19 cellular contexts compared by ENCODE assay signal in the genomic region with DNA sequence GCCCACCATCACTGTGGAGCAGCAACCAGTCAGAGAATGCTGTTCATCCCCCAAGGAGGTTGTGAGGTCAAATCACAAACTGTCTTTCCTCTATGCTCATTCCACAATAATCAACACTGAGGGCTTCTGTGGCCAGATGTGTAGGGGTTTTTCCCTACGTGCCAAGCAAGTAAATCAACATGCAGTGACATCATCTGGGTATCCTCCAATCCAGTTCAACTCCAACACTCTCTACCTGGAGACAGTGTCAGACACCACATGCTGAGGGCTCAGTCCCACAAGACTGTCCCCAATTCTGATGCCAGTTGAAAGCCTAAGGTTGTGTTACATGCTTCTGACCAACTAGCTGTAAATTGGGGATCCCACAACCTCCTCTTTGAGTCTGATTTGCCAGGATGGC. TPM values are rescaled to one million over a fixed set of nuclear protein-coding genes. Genes with fewer than 3 reads are reported as not detected.
A peak's percentile ranks its signal among the peaks of the same experiment; 100 is the strongest.
DNase-seq lines count a peak whose midpoint lies in the region; ATAC-seq and TF ChIP-seq lines count a peak whose summit lies in the region.
"Had no signal": no experiment of that assay in that cellular context is flagged by ENCODE, and none has a peak within 500 bp of the region (broad histone marks: within the 10 kb centered on the region; RNA-seq: fewer than 3 reads in every experiment).

No MANE protein-coding gene starts in this region.

- H3K27ac ChIP-seq in IMR-90 (ENCODE audit: insufficient read depth, low read length) (no peak overlapping the region), endodermal cell (ENCODE audit: low read depth, low read length) (no peak overlapping the region), mesendoderm (ENCODE audit: low read depth, low read length) (no peak overlapping the region), adrenal gland (no peak overlapping the region)
- H3K27ac ChIP-seq: SK-N-MC had no signal

- TF ChIP-seq CTCF in IMR-90 (conservative IDR thresholded peaks at IDR 0.05; ENCODE audit: low read depth, low read length) (no peak), endodermal cell (conservative IDR thresholded peaks at IDR 0.05) (no peak), HFFc6 (IDR thresholded peaks at IDR 0.05) (no peak), adrenal gland (IDR thresholded peaks at IDR 0.05) (no peak)

- H2BK120ac ChIP-seq in IMR-90 (ENCODE audit: low read depth, low read length), result no peak overlapping the region
- no peak overlapping the region for H2BK120ac ChIP-seq in mesendoderm (ENCODE audit: low read depth, low read length)

- no peaks in the 10 kb centered on the region for H4K20me1 ChIP-seq in IMR-90 (ENCODE audit: insufficient read depth, low read length)

- H3K27me3 Mint-ChIP-seq in endodermal cell (ENCODE audit: insufficient read depth) (no peaks in the 10 kb centered on the region), HFFc6 (ENCODE audit: insufficient read depth) (peaks cover 13% of the 10 kb centered on the region)

- H4K5ac ChIP-seq in IMR-90 (ENCODE audit: low read depth, low read length) (no peak overlapping the region), mesendoderm (ENCODE audit: low read length) (no peak overlapping the region)

- CTCF ChIA-PET in IMR-90 (lab: Yijun Ruan, JAX), result no interaction called here

- H3K4me2 ChIP-seq in IMR-90 (ENCODE audit: low read depth, low read length), result no peak overlapping the region
- H3K4me2 ChIP-seq in mesendoderm (ENCODE audit: low read length), result no peak overlapping the region

- H3K36me3 ChIP-seq in IMR-90 (ENCODE audit: control insufficient read depth, insufficient read depth, low read length) (no peaks in the 10 kb centered on the region), endodermal cell (ENCODE audit: control insufficient read depth, insufficient read depth, low read length) (no peaks in the 10 kb centered on the region), mesendoderm (ENCODE audit: control insufficient read depth, insufficient read depth, low read length) (no peaks in the 10 kb centered on the region), adrenal gland (replicated peaks in 1 of 2) (no peaks in the 10 kb centered on the region)

- H3K4me3 Mint-ChIP-seq in endodermal cell, result no peak overlapping the region
- H3K4me3 Mint-ChIP-seq in HFFc6, result no peak overlapping the region
- H3K4me3 Mint-ChIP-seq: CD8-positive, alpha-beta memory T cell had no signal

- no peak overlapping the region for H3K4me3 ChIP-seq in IMR-90 (ENCODE audit: insufficient read depth, low read depth, low read length)
- no peak overlapping the region for H3K4me3 ChIP-seq in endodermal cell (ENCODE audit: low read length)
- no peak overlapping the region for H3K4me3 ChIP-seq in mesendoderm (ENCODE audit: low read length)
- H3K4me3 ChIP-seq in adrenal gland, result no peak overlapping the region
- H3K4me3 ChIP-seq: SK-N-MC had no signal

- H2AK9ac ChIP-seq in IMR-90 (replicated peaks; ENCODE audit: low read depth, low read length, poor library complexity), result no peak overlapping the region

- in situ Hi-C loops in IMR-90 (cut with MboI; ENCODE audit: low sequenced_read_pairs), result no loop called here

- no peak for TF ChIP-seq RAD21 in IMR-90 (IDR thresholded peaks at IDR 0.05; ENCODE audit: low read length)

- H3K27ac Mint-ChIP-seq in endodermal cell, result no peak overlapping the region
- H3K27ac Mint-ChIP-seq in HFFc6, result no peak overlapping the region
- H3K27ac Mint-ChIP-seq: CD8-positive, alpha-beta memory T cell had no signal

- H3K9me3 ChIP-seq in IMR-90 (ENCODE audit: control insufficient read depth, insufficient read depth, low read length) (no peaks in the 10 kb centered on the region), endodermal cell (ENCODE audit: control insufficient read depth, low read length) (peaks cover 5% of the 10 kb centered on the region), adrenal gland (replicated peaks in 1 of 3) (no peaks in the 10 kb centered on the region)

- no peaks in the 10 kb centered on the region for H3K9me1 ChIP-seq in IMR-90 (ENCODE audit: insufficient read depth, low read length)

- H3K4ac ChIP-seq in IMR-90 (ENCODE audit: low read depth, low read length) (no peak overlapping the region), mesendoderm (ENCODE audit: low read depth, low read length) (no peak overlapping the region)

- H2AK5ac ChIP-seq in IMR-90 (ENCODE audit: low read depth, low read length), result no peak overlapping the region
- no peak overlapping the region for H2AK5ac ChIP-seq in mesendoderm (ENCODE audit: low read length)

- no peak overlapping the region for H2BK20ac ChIP-seq in IMR-90 (ENCODE audit: low read depth, low read length)

- WGBS in IMR-90 (ENCODE audit: extremely low coverage in 2 of 2, insufficient read length in 1 of 2), 2 experiments, result no CpG with 5 or more reads among the region's 1 CpG
- 60 to 87% methylated on average over 1 of the region's 1 CpG for WGBS in endodermal cell (ENCODE audit: insufficient coverage in 1 of 2, insufficient read length in 1 of 2), 2 experiments
- WGBS in mesendoderm (ENCODE audit: extremely low coverage, insufficient coverage, low lambda C conversion rate), result no CpG with 5 or more reads among the region's 1 CpG
- 29 to 67% (median 54%) methylated on average over 1 of the region's 1 CpG for WGBS in adrenal gland, 4 donors

- dilution Hi-C loops in IMR-90 (cut with HindIII; ENCODE audit: low sequenced_read_pairs, unreplicated experiment), result no loop called here

- H3K9me3 Mint-ChIP-seq in endodermal cell (peaks cover 19% of the 10 kb centered on the region), HFFc6 (no peaks in the 10 kb centered on the region; the same call in 1 of the 2 replicates)

- H2BK5ac ChIP-seq in IMR-90 (ENCODE audit: low read depth, low read length, poor library complexity, severe bottlenecking), result no peak overlapping the region
- no peak overlapping the region for H2BK5ac ChIP-seq in mesendoderm (ENCODE audit: low read length)

- no peak overlapping the region for H4K91ac ChIP-seq in IMR-90 (ENCODE audit: insufficient read depth, low read depth, low read length)

- H2BK15ac ChIP-seq in IMR-90 (ENCODE audit: low read depth, low read length), result no peak overlapping the region
- no peak overlapping the region for H2BK15ac ChIP-seq in mesendoderm (replicated peaks; ENCODE audit: low read depth)

- H3K9ac ChIP-seq in IMR-90 (ENCODE audit: low read depth, low read length) (no peak overlapping the region), endodermal cell (ENCODE audit: extremely low read depth, low read length, poor library complexity, severe bottlenecking) (no peak overlapping the region), mesendoderm (ENCODE audit: low read length) (no peak overlapping the region)

- H3K56ac ChIP-seq in IMR-90 (ENCODE audit: extremely low read depth, insufficient read depth, low read length) (no peak overlapping the region), mesendoderm (ENCODE audit: low read length) (peak overlapping the region; percentile 46)

- TF ChIP-seq POLR2A in IMR-90 (IDR thresholded peaks at IDR 0.05; ENCODE audit: low read depth, low read length) (no peak), adrenal gland (IDR thresholded peaks at IDR 0.05) (no peak)

- no peak overlapping the region for H3K14ac ChIP-seq in IMR-90 (replicated peaks; ENCODE audit: low read depth, low read length)

- H3K79me1 ChIP-seq in IMR-90 (ENCODE audit: low read depth in 1 of 2, low read length in 2 of 2), result no peaks in the 10 kb centered on the region
- H3K79me1 ChIP-seq in mesendoderm (ENCODE audit: low read length), result no peaks in the 10 kb centered on the region

- H3K23ac ChIP-seq in IMR-90 (ENCODE audit: low read depth, low read length) (no peak overlapping the region), mesendoderm (ENCODE audit: low read length) (no peak overlapping the region)

- H2AFZ ChIP-seq in IMR-90 (replicated peaks; ENCODE audit: low read length, poor library complexity), result peak overlapping the region; percentile 16

- DNase-seq in EL, result peak; percentile 4
- DNase-seq in IMR-90, result peak; percentile 52
- peak; percentile 66 for DNase-seq in endodermal cell
- DNase-seq in mesendoderm, result peak; percentile 66
- no peak for DNase-seq in HFFc6
- DNase-seq in adrenal gland, result no peak
- DNase-seq: C1 segment of cervical spinal cord; CD8-positive, alpha-beta memory T cell; GDM1; KG1; NCI-H1105 treated with DMSO at 0.1 percent for 48 hours; NCI-H1694; NCI-H2081 treated with DMSO at 0.1 percent for 48 hours; NCI-H446 treated with DMSO at 0.1 percent for 48 hours; OCI-M1; SHP77 had no signal

- H3K4me1 Mint-ChIP-seq in endodermal cell (peaks cover 14% of the 10 kb centered on the region), HFFc6 (ENCODE audit: low read depth) (no peaks in the 10 kb centered on the region)
- H3K4me1 Mint-ChIP-seq: CD8-positive, alpha-beta memory T cell had no signal

- H3K4me1 ChIP-seq in IMR-90 (ENCODE audit: control insufficient read depth, insufficient read depth, low read length) (peaks cover 3% of the 10 kb centered on the region; the same call in 1 of the 2 replicates), endodermal cell (ENCODE audit: control insufficient read depth, insufficient read depth, low read length) (no peaks in the 10 kb centered on the region), mesendoderm (ENCODE audit: control insufficient read depth, low read depth, low read length) (no peaks in the 10 kb centered on the region), adrenal gland (replicated peaks in 1 of 2) (no peaks in the 10 kb centered on the region)

- no TSS peak for BruUV-seq in IMR-90 (replicated peaks; lab: Mats Ljungman, UMichigan)

- H3K18ac ChIP-seq in IMR-90 (ENCODE audit: low read depth, low read length) (no peak overlapping the region), mesendoderm (ENCODE audit: low read length) (no peak overlapping the region)

- H3K27me3 ChIP-seq in IMR-90 (ENCODE audit: control insufficient read depth, insufficient read depth, low read length) (no peaks in the 10 kb centered on the region), endodermal cell (ENCODE audit: control insufficient read depth, insufficient read depth, low read length, poor library complexity, severe bottlenecking) (no peaks in the 10 kb centered on the region), mesendoderm (ENCODE audit: insufficient read depth, low read length, poor library complexity) (no peaks in the 10 kb centered on the region), adrenal gland (no peaks in the 10 kb centered on the region)

- ATAC-seq in IMR-90 (ENCODE audit: low read depth), result no peak
- ATAC-seq in GM19395 (IDR thresholded peaks at IDR 0.05; ENCODE audit: unreplicated experiment), result no peak

- H3K36me3 Mint-ChIP-seq in endodermal cell (ENCODE audit: low read depth) (no peaks in the 10 kb centered on the region), HFFc6 (ENCODE audit: low read depth) (0 out of 2 replicates have a peak, but pooled peaks cover under 1% of the 10 kb centered on the region)
- H3K36me3 Mint-ChIP-seq: CD8-positive, alpha-beta memory T cell had no signal

- no peaks in the 10 kb centered on the region for H3K79me2 ChIP-seq in mesendoderm (ENCODE audit: control insufficient read depth, insufficient read depth, low read length)

- POLR2A ChIA-PET in IMR-90 (lab: Charles Lee; ENCODE audit: unreplicated experiment), result no interaction called here

- intact Hi-C loops in IMR-90 (cut with micrococcal nuclease) (no loop called here), adrenal gland (cut with DNase I) (no loop called here)

- no peak overlapping the region for H4K8ac ChIP-seq in IMR-90 (ENCODE audit: low read depth in 2 of 2, low read length in 2 of 2)
- no peak overlapping the region for H4K8ac ChIP-seq in mesendoderm (ENCODE audit: low read depth, low read length)

RNA-seq across cellular contexts. Expression of gene DMRT1, which starts 57.3 kb away (rescaled TPM):
- under 0.01 TPM in 1 of 2 replicates, not detected in the other for total RNA-seq in IMR-90 (2012; rRNA removed)
- not detected in 2 replicates for polyA plus RNA-seq in IMR-90 (2012; rRNA removed)
- polyA plus RNA-seq in IMR-90 (2012; cell fraction: cytosol; rRNA removed), result not detected in 2 replicates
- not detected in 2 replicates for polyA plus RNA-seq in IMR-90 (2012; cell fraction: nucleus; rRNA removed; ENCODE audit: low replicate concordance)
- not detected for total RNA-seq in endodermal cell
- not detected for polyA plus RNA-seq in endodermal cell (2013, experiment 1 of 2)
- not detected for polyA plus RNA-seq in endodermal cell (2013, experiment 2 of 2)
- polyA plus RNA-seq in mesendoderm (2013, experiment 1 of 2), result 0.81 TPM
- 0.99 TPM for polyA plus RNA-seq in mesendoderm (2013, experiment 2 of 2)
- not detected for total RNA-seq in HFFc6 (2021; fragmentation: NEBNext Ultra II Directional; extraction: Animal tissue kit (Norgen Biotek cat#: 25700))
- total RNA-seq in adrenal gland, result 1 to 10 TPM in 1 of 8 donors, not detected in 7; 9.2 TPM
- not detected for polyA plus RNA-seq in adrenal gland
- total RNA-seq: CD8-positive, alpha-beta memory T cell; H4 had no signal
- polyA plus RNA-seq: CD8-positive, alpha-beta memory T cell had no signal

Comparison
In these comparisons a context has a peak if more than half of its experiments do, and no peak if none do; other contexts are left out.
1. DNase-seq: peak in EL (single experiment), IMR-90 (single experiment), endodermal cell (single experiment) and mesendoderm (single experiment); none in HFFc6 (single experiment) and adrenal gland (0 of 7).